9 cellular contexts compared by ENCODE assay signal in the genomic region with DNA sequence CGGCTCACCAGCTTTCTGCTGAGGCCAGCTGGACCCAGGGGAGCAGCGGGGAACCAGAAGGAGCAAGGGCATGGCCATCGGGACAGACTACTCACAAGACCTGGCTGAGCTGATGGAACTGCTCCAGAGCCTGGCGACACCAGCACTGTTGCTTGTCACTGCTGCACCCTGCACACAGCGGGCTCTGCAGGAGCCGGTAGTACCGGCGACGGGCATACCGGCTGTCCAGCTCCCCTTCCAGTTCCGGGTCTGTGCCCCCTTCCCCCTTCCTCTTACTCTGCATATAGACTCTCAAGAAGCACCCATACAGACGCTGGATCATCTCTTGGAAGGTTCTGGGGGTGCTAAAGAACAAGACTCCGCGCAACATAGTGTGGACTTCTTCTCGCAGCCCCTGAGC. TPM values are rescaled to one million over a fixed set of nuclear protein-coding genes. Genes with fewer than 3 reads are reported as not detected.
DNase-seq lines count a peak whose midpoint lies in the region; ATAC-seq and TF ChIP-seq lines count a peak whose summit lies in the region.
"Had no signal": no experiment of that assay in that cellular context is flagged by ENCODE, and none has a peak within 500 bp of the region (broad histone marks: within the 10 kb centered on the region; RNA-seq: fewer than 3 reads in every experiment).

No MANE protein-coding gene starts in this region.

- H3K4me3 Mint-ChIP-seq in MCF 10A (ENCODE audit: unreplicated experiment), result peak overlapping the region; percentile 94

- POLR2A ChIA-PET in MCF 10A (lab: Yijun Ruan, JAX), result interaction anchor here (0.6 to 3.7 kb wide), 15 partner anchors 11 to 125 kb away, joined by 3 to 57 read pairs (median 7); a partner anchor contains a TSS

- H3K27ac Mint-ChIP-seq in MCF 10A (ENCODE audit: low read depth, unreplicated experiment), result peak overlapping the region; percentile 95

- no peak for TF ChIP-seq CTCF in heart right ventricle (IDR thresholded peaks at IDR 0.05)
- no peak for TF ChIP-seq CTCF in MCF 10A (IDR thresholded peaks at IDR 0.05; ENCODE audit: unreplicated experiment)
- TF ChIP-seq CTCF in vagina (IDR thresholded peaks at IDR 0.05), result no peak
- TF ChIP-seq CTCF in foreskin keratinocyte (conservative IDR thresholded peaks at IDR 0.05), result no peak

- CTCF ChIA-PET in MCF 10A (lab: Yijun Ruan, JAX), result interaction anchor here (1.1 to 2.4 kb wide), 3 partner anchors 18 to 65 kb away, joined by 3 to 9 read pairs (median 3); a partner anchor contains a TSS

- ATAC-seq in heart right ventricle (no peak), left ventricle myocardium superior (no peak), HG03378 (IDR thresholded peaks at IDR 0.05; ENCODE audit: unreplicated experiment) (no peak), foreskin keratinocyte (no peak)

- H3K36me3 Mint-ChIP-seq in MCF 10A (ENCODE audit: insufficient read depth, unreplicated experiment), result peaks cover 31% of the 10 kb centered on the region

- no TSS peak for BruUV-seq in MCF 10A (replicated peaks; lab: Mats Ljungman, UMichigan)

- no peaks in the 10 kb centered on the region for H3K27me3 ChIP-seq in heart right ventricle
- H3K27me3 ChIP-seq in mononuclear cell (ENCODE audit: insufficient read depth, low read length), result no peaks in the 10 kb centered on the region
- no peaks in the 10 kb centered on the region for H3K27me3 ChIP-seq in vagina
- no peaks in the 10 kb centered on the region for H3K27me3 ChIP-seq in foreskin keratinocyte

- H3K27me3 Mint-ChIP-seq in MCF 10A (ENCODE audit: insufficient read depth, unreplicated experiment), result no peaks in the 10 kb centered on the region

- intact Hi-C loops in heart right ventricle (cut with DNase I), result loop anchor here in 5 of 10 donors (5.0 to 10.0 kb wide), 3 partner anchors 35 to 53 kb away; a partner anchor contains a TSS
- intact Hi-C loops in left ventricle myocardium superior (cut with micrococcal nuclease), result no loop called here
- intact Hi-C loops in MCF 10A (cut with micrococcal nuclease), result no loop called here
- intact Hi-C loops in vagina (cut with DNase I), result no loop called here

- 84% methylated on average over 15 of the region's 15 CpGs for WGBS in heart right ventricle, 2 donors

- DNase-seq in heart right ventricle (no peak), left ventricle myocardium superior (no peak), MCF 10A (ENCODE audit: unreplicated experiment) (no peak), vagina (ENCODE audit: extremely low spot score in 2 of 2) (no peak), foreskin keratinocyte (no peak), NCI-H748 treated with DMSO at 0.1 percent for 48 hours (lab: John Stamatoyannopoulos, UW) (no peak)

- H3K4me3 ChIP-seq in heart right ventricle, result peak overlapping the region; percentile 75 to 99 (median 98)
- H3K4me3 ChIP-seq in mononuclear cell (ENCODE audit: low read length), result peak overlapping the region; percentile 94
- peak overlapping the region; percentile 70 to 88 for H3K4me3 ChIP-seq in vagina

- H3K9me3 Mint-ChIP-seq in MCF 10A (ENCODE audit: unreplicated experiment), result no peaks in the 10 kb centered on the region

- H3K27ac ChIP-seq in heart right ventricle (no peak overlapping the region), vagina (no peak overlapping the region), foreskin keratinocyte (no peak overlapping the region)

- TF ChIP-seq POLR2A in vagina (IDR thresholded peaks at IDR 0.05), result no peak

- H3K36me3 ChIP-seq in heart right ventricle (peaks cover 0 to 72% (median 39%) of the 10 kb centered on the region in 9 donors), vagina (peaks cover 0 to 33% of the 10 kb centered on the region in 2 donors)

- H3K4me1 ChIP-seq in heart right ventricle (peaks cover 28 to 60% (median 45%) of the 10 kb centered on the region in 9 donors), mononuclear cell (ENCODE audit: insufficient read depth, low read length) (peaks cover 38% of the 10 kb centered on the region), vagina (peaks cover 50% of the 10 kb centered on the region), foreskin keratinocyte (no peaks in the 10 kb centered on the region)

- H3K9me3 ChIP-seq in heart right ventricle (no peaks in the 10 kb centered on the region), mononuclear cell (ENCODE audit: low read depth, low read length) (no peaks in the 10 kb centered on the region), vagina (no peaks in the 10 kb centered on the region)

- H3K4me1 Mint-ChIP-seq in MCF 10A (ENCODE audit: insufficient read depth, unreplicated experiment), result peaks cover 10% of the 10 kb centered on the region

RNA-seq across cellular contexts. Expression of a gene that starts 1.0 kb away (rescaled TPM):
- total RNA-seq in heart right ventricle (10 to 100 TPM; 24.6 to 44.8 (median 27.7) TPM), left ventricle myocardium superior (38.2 TPM), MCF 10A (2022) (42.1 and 43.6 TPM in 2 replicates), mononuclear cell (36.7 TPM), vagina (30.0 TPM), foreskin keratinocyte (20.8 TPM in 2 replicates)
- polyA plus RNA-seq in heart right ventricle (10 to 100 TPM; 23.7 to 69.6 TPM), foreskin keratinocyte (16.4 and 17.2 TPM in 2 replicates)

RNA-seq across cellular contexts. Expression of a gene that starts 1.1 kb away (rescaled TPM):
- total RNA-seq in heart right ventricle (10 to 100 TPM; 47.3 to 73.5 (median 56.7) TPM), left ventricle myocardium superior (77.7 TPM), MCF 10A (2022) (81.4 and 82.6 TPM in 2 replicates), mononuclear cell (38.2 TPM), vagina (49.8 TPM), foreskin keratinocyte (98.8 and 102 TPM in 2 replicates)
- polyA plus RNA-seq in heart right ventricle (100 to 1,000 TPM; 146 to 168 TPM), foreskin keratinocyte (174 and 179 TPM in 2 replicates)

RNA-seq across cellular contexts. Expression of a gene that starts 13.2 kb away (rescaled TPM):
- total RNA-seq in heart right ventricle, result 10 to 100 TPM; 10.2 to 31.5 (median 21.7) TPM
- 10 to 100 TPM; 12.0 to 14.5 TPM for polyA plus RNA-seq in heart right ventricle
- 21.7 TPM for total RNA-seq in left ventricle myocardium superior
- 12.6 and 13.4 TPM in 2 replicates for total RNA-seq in MCF 10A (2022)
- 2.4 TPM for total RNA-seq in mononuclear cell
- total RNA-seq in vagina, result 6.9 TPM
- 6.2 and 6.6 TPM in 2 replicates for total RNA-seq in foreskin keratinocyte
- 6.1 TPM in 2 replicates for polyA plus RNA-seq in foreskin keratinocyte

RNA-seq across cellular contexts. Expression of a gene that starts 15.5 kb away (rescaled TPM):
- total RNA-seq in heart right ventricle (not detected), left ventricle myocardium superior (not detected), MCF 10A (2022) (not detected in 2 replicates), mononuclear cell (not detected), vagina (not detected), foreskin keratinocyte (not detected in 2 replicates)
- polyA plus RNA-seq in heart right ventricle (not detected), foreskin keratinocyte (not detected in 2 replicates)
- total RNA-seq: Daoy had no signal

RNA-seq across cellular contexts. Expression of a gene that starts 17.5 kb away (rescaled TPM):
- total RNA-seq in heart right ventricle (not detected), left ventricle myocardium superior (not detected), MCF 10A (2022) (not detected in 2 replicates), mononuclear cell (0.21 TPM), vagina (not detected), foreskin keratinocyte (not detected in 2 replicates)
- polyA plus RNA-seq in heart right ventricle (not detected), foreskin keratinocyte (not detected in 2 replicates)
- total RNA-seq: Daoy had no signal
